1 cellular context compared by ENCODE assay signal in genomic region chr16:13920510-13920818, GRCh38.
TF ChIP-seq lines count a peak whose summit lies in the region.

No MANE protein-coding gene starts in this region.

TF ChIP-seq in H1, 55 proteins besides CTCF, POLR2A, EP300 and RAD21:
- TF ChIP-seq SAP30 (IDR thresholded peaks at IDR 0.05; ENCODE audit: insufficient read depth, insufficient replicate concordance, low read length), result peak; percentile 93
- peak; percentile 58 for TF ChIP-seq KDM4A (IDR thresholded peaks at IDR 0.05; ENCODE audit: low read depth, low read length, severe bottlenecking)
- TF ChIP-seq NRF1 (IDR thresholded peaks at IDR 0.05; ENCODE audit: low read depth, low read length), result no peak
TF ChIP-seq in H1: peak in this region for 2.
